ENCODE assay signal across 16 cellular contexts in genomic region chr18:37407571-37407970, GRCh38.
A peak's percentile ranks its signal among the peaks of the same experiment; 100 is the strongest.
DNase-seq lines count a peak whose midpoint lies in the region; ATAC-seq lines count a peak whose summit lies in the region.
"Had no signal": no experiment of that assay in that cellular context is flagged by ENCODE, and none has a peak within 500 bp of the region (broad histone marks: within the 10 kb centered on the region; RNA-seq: fewer than 3 reads in every experiment).

No MANE protein-coding gene starts in this region.

- ATAC-seq in GM18517 (IDR thresholded peaks at IDR 0.05; ENCODE audit: unreplicated experiment) (no peak), HG03045 (IDR thresholded peaks at IDR 0.05; ENCODE audit: unreplicated experiment) (no peak)
- ATAC-seq: A549; CD8-positive, alpha-beta T cell; GM12878 had no signal

- peak; percentile 22 for DNase-seq in DMS 273 (lab: John Stamatoyannopoulos, UW; ENCODE audit: unreplicated experiment)
- no peak for DNase-seq in DMS 273 treated with DMSO at 0.1 percent for 48 hours (lab: John Stamatoyannopoulos, UW)
- peak; percentile 13 for DNase-seq in NCI-H82 (lab: John Stamatoyannopoulos, UW)
- DNase-seq in NCI-H82 treated with DMSO at 0.1 percent for 48 hours (lab: John Stamatoyannopoulos, UW; ENCODE audit: unreplicated experiment) = no peak
- DNase-seq in cerebellar cortex (ENCODE audit: low spot score) = peak; percentile 58
- DNase-seq: AML-193; Caco-2; Calu3; CD4-positive, alpha-beta T cell; CD8-positive, alpha-beta T cell; DMS79 treated with DMSO at 0.1 percent for 48 hours; GDM1 had no signal

Comparison
In these comparisons a context has a peak if more than half of its experiments do, and no peak if none do; other contexts are left out.
1. DNase-seq: peak in DMS 273 (single experiment), NCI-H82 (single experiment) and cerebellar cortex (single experiment); none in DMS 273 treated with DMSO at 0.1 percent for 48 hours (single experiment) and NCI-H82 treated with DMSO at 0.1 percent for 48 hours (single experiment).